In genomic region chr5:43039468-43040286, GRCh38 we compare ENCODE assay signal across 1 cellular context.
TF ChIP-seq lines count a peak whose summit lies in the region.

No MANE protein-coding gene starts in this region.

TF ChIP-seq in K562, 482 proteins besides CTCF, POLR2A, EP300 and RAD21 (continued from another document and continues in another):
- TF ChIP-seq MGA (IDR thresholded peaks at IDR 0.05) (peak; percentile 84), ZNF253 (CRISPR knock-in tag; conservative IDR thresholded peaks at IDR 0.05) (no peak), PHF20 (IDR thresholded peaks at IDR 0.05; ENCODE audit: partially characterized antibody) (peak; percentile 47), PURB (CRISPR knock-in tag; IDR thresholded peaks at IDR 0.05; ENCODE audit: low read depth) (no peak), GABPB2 (CRISPR knock-in tag; conservative IDR thresholded peaks at IDR 0.05) (no peak), PKNOX1 (IDR thresholded peaks at IDR 0.05) (0 out of 2 replicates have a peak, but pooled peaks have one; percentile 5), ZNF316 (IDR thresholded peaks at IDR 0.05) (no peak), ZNF695 (CRISPR knock-in tag; IDR thresholded peaks at IDR 0.05) (no peak), TEAD1 (CRISPR knock-in tag; IDR thresholded peaks at IDR 0.05) (peak in 1 of 2 experiments; percentile 10; a peak in 1 of 4 replicates), SMAD2 (IDR thresholded peaks at IDR 0.05; ENCODE audit: low read depth, low read length) (no peak), TCF7L2 (IDR thresholded peaks at IDR 0.05; ENCODE audit: low read depth, low read length) (no peak), ATF2 (CRISPR knock-in tag; IDR thresholded peaks at IDR 0.05) (no peak), SAP30 (IDR thresholded peaks at IDR 0.05; ENCODE audit: borderline replicate concordance, insufficient read depth, low read depth, low read length, poor library complexity, severe bottlenecking) (peak; percentile 64), GTF2E2 (tag; IDR thresholded peaks at IDR 0.05) (no peak), XRCC4 (IDR thresholded peaks at IDR 0.05; ENCODE audit: extremely low read depth, insufficient read depth, insufficient read length) (no peak), ATF7 (IDR thresholded peaks at IDR 0.05) (no peak), TAF15 (IDR thresholded peaks at IDR 0.05; ENCODE audit: low read depth, low read length) (no peak), CREM (IDR thresholded peaks at IDR 0.05; ENCODE audit: low read depth) (peak; percentile 44; the same call in 1 of the 2 replicates), TCF15 (CRISPR knock-in tag; IDR thresholded peaks at IDR 0.05) (no peak), SREBF1 (IDR thresholded peaks at IDR 0.05; ENCODE audit: borderline replicate concordance, low read depth, low read length) (no peak), ZNF766 (CRISPR knock-in tag; conservative IDR thresholded peaks at IDR 0.05) (no peak), MBD2 (IDR thresholded peaks at IDR 0.05; ENCODE audit: borderline replicate concordance, low read depth) (no peak), HMGN3 (IDR thresholded peaks at IDR 0.05; ENCODE audit: borderline replicate concordance, extremely low read depth, insufficient read length, low read depth, low read length) (no peak), TRIM25 (IDR thresholded peaks at IDR 0.05; ENCODE audit: borderline replicate concordance) (no peak), FOXK1 (CRISPR knock-in tag; IDR thresholded peaks at IDR 0.05; ENCODE audit: borderline replicate concordance) (0 out of 2 replicates have a peak, but pooled peaks have one; percentile 33), HDAC1 (IDR thresholded peaks at IDR 0.05) (peak in 1 of 2 experiments; percentile 72; a peak in 1 of 4 replicates), NBN (IDR thresholded peaks at IDR 0.05; ENCODE audit: low read depth) (no peak; the same call in 1 of the 2 replicates), DNMT1 (IDR thresholded peaks at IDR 0.05) (no peak), ATF6 (CRISPR knock-in tag; IDR thresholded peaks at IDR 0.05) (no peak), ID3 (CRISPR knock-in tag; IDR thresholded peaks at IDR 0.05) (no peak), ID3 (tag; IDR thresholded peaks at IDR 0.05) (no peak), NR4A1 (CRISPR knock-in tag; IDR thresholded peaks at IDR 0.05) (no peak), NR4A1 (tag; IDR thresholded peaks at IDR 0.05) (0 out of 2 replicates have a peak, but pooled peaks have one; percentile 29), ATF3 (IDR thresholded peaks at IDR 0.05) (no peak), ATF3 (CRISPR knock-in tag; conservative IDR thresholded peaks at IDR 0.05) (peak; percentile 76; the same call in 1 of the 2 replicates), SMAD3 (CRISPR knock-in tag; conservative IDR thresholded peaks at IDR 0.05) (no peak), E4F1 (CRISPR knock-in tag; IDR thresholded peaks at IDR 0.05; ENCODE audit: borderline replicate concordance) (no peak), HDAC3 (IDR thresholded peaks at IDR 0.05; ENCODE audit: borderline replicate concordance, partially characterized antibody) (no peak)
